ENCODE assay signal across 8 cellular contexts in the genomic region with DNA sequence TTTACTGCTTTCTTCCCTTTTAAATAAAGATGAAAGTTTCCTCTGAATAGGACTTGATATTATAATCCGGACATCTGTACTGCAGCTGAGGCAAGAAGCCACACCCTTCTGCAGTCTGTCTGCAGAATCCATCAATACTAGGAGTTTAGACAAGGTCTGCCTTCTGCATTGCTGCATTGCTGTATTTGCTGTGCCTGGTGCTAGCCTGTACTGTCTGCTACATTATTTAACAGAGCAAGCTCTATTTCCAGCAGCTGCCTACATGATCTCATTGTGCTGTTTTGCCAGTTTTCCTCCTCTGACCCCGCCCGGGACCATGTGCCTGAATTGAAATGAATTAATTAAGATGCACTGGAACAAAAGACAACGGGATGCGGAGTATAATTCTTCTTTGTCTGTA. TPM values are rescaled to one million over a fixed set of nuclear protein-coding genes. Genes with fewer than 3 reads are reported as not detected.
A peak's percentile ranks its signal among the peaks of the same experiment; 100 is the strongest.
DNase-seq lines count a peak whose midpoint lies in the region; TF ChIP-seq lines count a peak whose summit lies in the region.

No MANE protein-coding gene starts in this region.

- POLR2A ChIA-PET in CD4-positive, alpha-beta memory T cell (lab: Charles Lee; ENCODE audit: partially characterized antibody) = interaction anchor here (0.9 to 5.2 kb wide), 8 partner anchors 15 to 123 kb away, joined by 3 to 394 read pairs (median 26); partner anchors contain the start of genes LMBR1L, TUBA1B and TUBA1C

- TF ChIP-seq CTCF in adrenal gland (IDR thresholded peaks at IDR 0.05) (no peak), left ventricle myocardium inferior (IDR thresholded peaks at IDR 0.05; ENCODE audit: borderline replicate concordance) (no peak)

- H3K27ac Mint-ChIP-seq in CD4-positive, alpha-beta memory T cell = peak overlapping the region; percentile 48 to 100 (median 96)

- CTCF ChIA-PET in CD4-positive, alpha-beta memory T cell (lab: Charles Lee; ENCODE audit: partially characterized antibody) = interaction anchor here (1.6 to 3.1 kb wide), 4 partner anchors 46 to 102 kb away, joined by 4 to 52 read pairs (median 14); partner anchors contain the start of gene TUBA1B

- peak in 1 of 2 donors; percentile 13 for TF ChIP-seq POLR2A in adrenal gland (IDR thresholded peaks at IDR 0.05)

- H3K36me3 Mint-ChIP-seq in CD4-positive, alpha-beta memory T cell = peaks cover 31 to 38% of the 10 kb centered on the region in 2 donors

- 32 to 44% (median 37%) methylated on average over 5 of the region's 5 CpGs for WGBS in adrenal gland, 4 donors

- H3K4me3 Mint-ChIP-seq in CD4-positive, alpha-beta memory T cell = peak overlapping the region; percentile 25 to 99 (median 84)

- peaks cover 0 to 8% (median 0%) of the 10 kb centered on the region in 8 donors for H3K9me3 Mint-ChIP-seq in CD4-positive, alpha-beta memory T cell

- H3K9me3 ChIP-seq in CD4-positive, alpha-beta memory T cell (ENCODE audit: control insufficient read depth in 1 of 2, low read length in 2 of 2) = no peaks in the 10 kb centered on the region
- H3K9me3 ChIP-seq in adrenal gland (replicated peaks in 1 of 3) = no peaks in the 10 kb centered on the region
- no peaks in the 10 kb centered on the region for H3K9me3 ChIP-seq in left ventricle myocardium inferior (replicated peaks)

- peaks cover 11% of the 10 kb centered on the region for H3K36me3 ChIP-seq in CD4-positive, alpha-beta memory T cell (ENCODE audit: insufficient read depth, low read length)
- H3K36me3 ChIP-seq in adrenal gland (replicated peaks in 1 of 2) (peaks cover 0 to 19% of the 10 kb centered on the region in 2 donors), left ventricle myocardium inferior (peaks cover 29% of the 10 kb centered on the region)

- H3K27ac ChIP-seq in CD4-positive, alpha-beta memory T cell (ENCODE audit: low read depth, low read length) = peak overlapping the region; percentile 15
- H3K27ac ChIP-seq in adrenal gland = peak overlapping the region in 1 of 5 donors; percentile 98
- H3K27ac ChIP-seq in left ventricle myocardium inferior (replicated peaks) = peak overlapping the region; percentile 96

- H3K4me1 Mint-ChIP-seq in CD4-positive, alpha-beta memory T cell = peaks cover 12 to 39% (median 28%) of the 10 kb centered on the region in 4 donors

- peak in 3 of 5 donors; percentile 5 to 32 (median 25) for DNase-seq in CD4-positive, alpha-beta memory T cell
- DNase-seq in NCI-H146 (lab: John Stamatoyannopoulos, UW) (peak; percentile 87), adrenal gland (peak in 6 of 7 donors; percentile 27 to 78 (median 34)), left ventricle myocardium inferior (peak; percentile 52), putamen (ENCODE audit: low spot score) (peak; percentile 98)
- no peak for DNase-seq in activated effector memory CD4-positive, alpha-beta T cell treated with Interleukin-2 at 50 U/mL for 16 hours
- no peak for DNase-seq in stimulated activated CD4-positive, alpha-beta T cell treated with anti-CD3 and anti-CD28 coated beads, Interleukin-1b, Interleukin-23, amount 100 ng/mL, for 48 hours
- DNase-seq in stimulated activated CD8-positive, alpha-beta memory T cell treated with anti-CD3 and anti-CD28 coated beads, Interleukin-4, amount 100 ng/mL, for 48 hours = no peak

- H3K4me1 ChIP-seq in CD4-positive, alpha-beta memory T cell (ENCODE audit: insufficient read depth, low read length) = peaks cover 17% of the 10 kb centered on the region
- H3K4me1 ChIP-seq in adrenal gland (replicated peaks in 1 of 2) = peaks cover 9 to 19% of the 10 kb centered on the region in 2 donors
- H3K4me1 ChIP-seq in left ventricle myocardium inferior = peaks cover 44% of the 10 kb centered on the region

- no peaks in the 10 kb centered on the region for H3K27me3 ChIP-seq in CD4-positive, alpha-beta memory T cell (ENCODE audit: insufficient read depth, low read length)
- H3K27me3 ChIP-seq in adrenal gland (no peaks in the 10 kb centered on the region), left ventricle myocardium inferior (ENCODE audit: low read depth) (no peaks in the 10 kb centered on the region)

- intact Hi-C loops in CD4-positive, alpha-beta memory T cell (cut with micrococcal nuclease) = loop anchor here (5.0 kb wide), 1 partner anchor 100 kb away; no protein-coding TSS in a partner anchor
- intact Hi-C loops in adrenal gland (cut with DNase I) = loop anchor here (5.0 to 10.0 kb wide), 4 partner anchors 45 to 55 kb away; partner anchors contain the start of gene TUBA1B (in 2 of the 2)
- intact Hi-C loops in left ventricle myocardium inferior (cut with micrococcal nuclease) = loop anchor here (10.0 kb wide), 1 partner anchor 48 kb away; no protein-coding TSS in a partner anchor

- no peaks in the 10 kb centered on the region for H3K27me3 Mint-ChIP-seq in CD4-positive, alpha-beta memory T cell

- no peak overlapping the region for H3K4me3 ChIP-seq in CD4-positive, alpha-beta memory T cell (ENCODE audit: low read length in 2 of 2)
- peak overlapping the region in 1 of 4 donors; percentile 79 for H3K4me3 ChIP-seq in adrenal gland
- H3K4me3 ChIP-seq in left ventricle myocardium inferior = peak overlapping the region; percentile 73

RNA-seq across cellular contexts. Expression of gene TUBA1A, which starts 1.7 kb away (rescaled TPM):
- total RNA-seq in CD4-positive, alpha-beta memory T cell = 100 to 1,000 TPM in 1 of 2 experiments, 10 to 100 TPM in 1; 97.5 to 102 TPM
- 100 to 1,000 TPM; 164 to 315 TPM for polyA plus RNA-seq in CD4-positive, alpha-beta memory T cell
- total RNA-seq in adrenal gland (100 to 1,000 TPM in 6 of 8 donors, 10 to 100 TPM in 2; 59.1 to 227 (median 144) TPM), left ventricle myocardium inferior (102 TPM)
- 100 to 1,000 TPM in 1 of 3 donors, 10 to 100 TPM in 2; 64.7 to 235 (median 81.1) TPM for polyA plus RNA-seq in adrenal gland

RNA-seq across cellular contexts. Expression of gene TUBA1B, which starts 56.0 kb away (rescaled TPM):
- total RNA-seq in CD4-positive, alpha-beta memory T cell = 100 to 1,000 TPM; 332 to 361 TPM
- polyA plus RNA-seq in CD4-positive, alpha-beta memory T cell = 100 to 1,000 TPM; 411 to 573 TPM
- total RNA-seq in adrenal gland = 100 to 1,000 TPM; 174 to 669 (median 377) TPM
- polyA plus RNA-seq in adrenal gland = 100 to 1,000 TPM; 190 to 830 (median 244) TPM
- 318 TPM for total RNA-seq in left ventricle myocardium inferior

Comparison
In these comparisons a context has a peak if more than half of its experiments do, and no peak if none do; other contexts are left out.
1. DNase-seq: peak in CD4-positive, alpha-beta memory T cell (3 of 5), NCI-H146 (single experiment), adrenal gland (6 of 7), left ventricle myocardium inferior (single experiment) and putamen (single experiment); none in activated effector memory CD4-positive, alpha-beta T cell treated with Interleukin-2 at 50 U/mL for 16 hours (single experiment), stimulated activated CD4-positive, alpha-beta T cell treated with anti-CD3 and anti-CD28 coated beads, Interleukin-1b, Interleukin-23, amount 100 ng/mL, for 48 hours (single experiment) and stimulated activated CD8-positive, alpha-beta memory T cell treated with anti-CD3 and anti-CD28 coated beads, Interleukin-4, amount 100 ng/mL, for 48 hours (single experiment).